In the genomic region with DNA sequence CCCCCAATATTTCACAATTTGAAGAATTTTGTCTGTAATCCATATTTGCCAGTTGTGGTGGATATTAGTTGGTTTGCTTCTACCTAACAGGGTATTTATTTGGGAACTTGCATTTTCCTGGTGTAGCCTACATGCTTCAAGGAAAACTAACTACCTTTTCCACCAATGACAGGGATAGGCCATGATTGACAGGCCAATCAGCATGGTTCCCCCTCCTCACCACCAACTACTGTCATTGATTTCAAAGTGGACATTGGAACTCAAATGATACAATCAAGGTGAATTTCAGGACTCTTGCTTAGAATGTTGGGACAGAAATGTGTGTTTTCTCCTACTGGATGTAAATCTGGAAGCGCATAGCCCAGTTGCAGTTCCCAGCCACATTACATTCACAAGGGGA, we compare ENCODE assay signal across 3 cellular contexts.
TF ChIP-seq lines count a peak whose summit lies in the region.

No MANE protein-coding gene starts in this region.

TF ChIP-seq in HEK293T, 16 proteins besides CTCF, POLR2A, EP300 and RAD21:
- no peak for TF ChIP-seq CTBP1 (IDR thresholded peaks at IDR 0.05; ENCODE audit: borderline replicate concordance)
- TF ChIP-seq, protein P1, sequence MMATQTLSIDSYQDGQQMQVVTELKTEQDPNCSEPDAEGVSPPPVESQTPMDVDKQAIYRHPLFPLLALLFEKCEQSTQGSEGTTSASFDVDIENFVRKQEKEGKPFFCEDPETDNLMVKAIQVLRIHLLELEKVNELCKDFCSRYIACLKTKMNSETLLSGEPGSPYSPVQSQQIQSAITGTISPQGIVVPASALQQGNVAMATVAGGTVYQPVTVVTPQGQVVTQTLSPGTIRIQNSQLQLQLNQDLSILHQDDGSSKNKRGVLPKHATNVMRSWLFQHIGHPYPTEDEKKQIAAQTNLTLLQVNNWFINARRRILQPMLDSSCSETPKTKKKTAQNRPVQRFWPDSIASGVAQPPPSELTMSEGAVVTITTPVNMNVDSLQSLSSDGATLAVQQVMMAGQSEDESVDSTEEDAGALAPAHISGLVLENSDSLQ (IDR thresholded peaks at IDR 0.05), result peak; percentile 91

TF ChIP-seq in K562, 482 proteins besides CTCF, POLR2A, EP300 and RAD21:
- TF ChIP-seq, protein P1 (IDR thresholded peaks at IDR 0.05), result peak; percentile 63
- TF ChIP-seq, protein P2, sequence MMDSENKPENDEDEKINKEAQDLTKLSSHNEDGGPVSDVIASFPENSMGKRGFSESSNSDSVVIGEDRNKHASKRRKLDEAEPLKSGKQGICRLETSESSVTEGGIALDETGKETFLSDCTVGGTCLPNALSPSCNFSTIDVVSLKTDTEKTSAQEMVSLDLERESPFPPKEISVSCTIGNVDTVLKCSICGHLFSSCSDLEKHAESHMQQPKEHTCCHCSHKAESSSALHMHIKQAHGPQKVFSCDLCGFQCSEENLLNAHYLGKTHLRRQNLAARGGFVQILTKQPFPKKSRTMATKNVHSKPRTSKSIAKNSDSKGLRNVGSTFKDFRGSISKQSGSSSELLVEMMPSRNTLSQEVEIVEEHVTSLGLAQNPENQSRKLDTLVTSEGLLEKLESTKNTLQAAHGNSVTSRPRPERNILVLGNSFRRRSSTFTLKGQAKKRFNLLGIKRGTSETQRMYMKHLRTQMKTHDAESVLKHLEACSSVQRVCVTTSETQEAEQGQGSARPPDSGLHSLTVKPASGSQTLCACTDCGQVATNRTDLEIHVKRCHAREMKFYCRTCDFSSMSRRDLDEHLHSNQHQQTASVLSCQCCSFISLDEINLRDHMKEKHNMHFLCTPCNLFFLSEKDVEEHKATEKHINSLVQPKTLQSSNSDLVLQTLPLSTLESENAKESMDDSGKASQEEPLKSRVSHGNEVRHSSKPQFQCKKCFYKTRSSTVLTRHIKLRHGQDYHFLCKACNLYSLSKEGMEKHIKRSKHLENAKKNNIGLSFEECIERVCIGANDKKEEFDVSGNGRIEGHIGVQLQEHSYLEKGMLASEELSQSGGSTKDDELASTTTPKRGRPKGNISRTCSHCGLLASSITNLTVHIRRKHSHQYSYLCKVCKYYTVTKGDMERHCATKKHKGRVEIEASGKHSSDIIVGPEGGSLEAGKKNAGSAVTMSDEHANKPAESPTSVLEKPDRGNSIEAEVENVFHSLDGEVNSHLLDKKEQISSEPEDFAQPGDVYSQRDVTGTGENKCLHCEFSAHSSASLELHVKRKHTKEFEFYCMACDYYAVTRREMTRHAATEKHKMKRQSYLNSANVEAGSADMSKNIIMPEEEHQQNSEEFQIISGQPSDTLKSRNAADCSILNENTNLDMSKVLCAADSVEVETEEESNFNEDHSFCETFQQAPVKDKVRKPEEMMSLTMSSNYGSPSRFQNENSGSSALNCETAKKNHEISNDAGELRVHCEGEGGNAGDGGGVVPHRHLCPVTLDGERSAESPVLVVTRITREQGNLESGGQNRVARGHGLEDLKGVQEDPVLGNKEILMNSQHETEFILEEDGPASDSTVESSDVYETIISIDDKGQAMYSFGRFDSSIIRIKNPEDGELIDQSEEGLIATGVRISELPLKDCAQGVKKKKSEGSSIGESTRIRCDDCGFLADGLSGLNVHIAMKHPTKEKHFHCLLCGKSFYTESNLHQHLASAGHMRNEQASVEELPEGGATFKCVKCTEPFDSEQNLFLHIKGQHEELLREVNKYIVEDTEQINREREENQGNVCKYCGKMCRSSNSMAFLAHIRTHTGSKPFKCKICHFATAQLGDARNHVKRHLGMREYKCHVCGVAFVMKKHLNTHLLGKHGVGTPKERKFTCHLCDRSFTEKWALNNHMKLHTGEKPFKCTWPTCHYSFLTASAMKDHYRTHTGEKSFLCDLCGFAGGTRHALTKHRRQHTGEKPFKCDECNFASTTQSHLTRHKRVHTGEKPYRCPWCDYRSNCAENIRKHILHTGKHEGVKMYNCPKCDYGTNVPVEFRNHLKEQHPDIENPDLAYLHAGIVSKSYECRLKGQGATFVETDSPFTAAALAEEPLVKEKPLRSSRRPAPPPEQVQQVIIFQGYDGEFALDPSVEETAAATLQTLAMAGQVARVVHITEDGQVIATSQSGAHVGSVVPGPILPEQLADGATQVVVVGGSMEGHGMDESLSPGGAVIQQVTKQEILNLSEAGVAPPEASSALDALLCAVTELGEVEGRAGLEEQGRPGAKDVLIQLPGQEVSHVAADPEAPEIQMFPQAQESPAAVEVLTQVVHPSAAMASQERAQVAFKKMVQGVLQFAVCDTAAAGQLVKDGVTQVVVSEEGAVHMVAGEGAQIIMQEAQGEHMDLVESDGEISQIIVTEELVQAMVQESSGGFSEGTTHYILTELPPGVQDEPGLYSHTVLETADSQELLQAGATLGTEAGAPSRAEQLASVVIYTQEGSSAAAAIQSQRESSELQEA (IDR thresholded peaks at IDR 0.05; ENCODE audit: low read depth), result no peak
- TF ChIP-seq MTA2 (IDR thresholded peaks at IDR 0.05; ENCODE audit: low read depth), result no peak

TF ChIP-seq in endothelial cell of umbilical vein, 7 proteins besides CTCF, POLR2A, EP300 and RAD21:
- no peak for TF ChIP-seq MYC (IDR thresholded peaks at IDR 0.05; ENCODE audit: low read depth, low read length)
- no peak for TF ChIP-seq GATA2 (IDR thresholded peaks at IDR 0.05; ENCODE audit: insufficient read depth, insufficient read length, low read depth, low read length)
- TF ChIP-seq EZH2 (IDR thresholded peaks at IDR 0.05; ENCODE audit: borderline replicate concordance, low read depth, low read length, severe bottlenecking), result no peak
- TF ChIP-seq POLR2AphosphoS5 (IDR thresholded peaks at IDR 0.05; ENCODE audit: insufficient read depth, low read depth, low read length), result no peak
- TF ChIP-seq, protein P3, sequence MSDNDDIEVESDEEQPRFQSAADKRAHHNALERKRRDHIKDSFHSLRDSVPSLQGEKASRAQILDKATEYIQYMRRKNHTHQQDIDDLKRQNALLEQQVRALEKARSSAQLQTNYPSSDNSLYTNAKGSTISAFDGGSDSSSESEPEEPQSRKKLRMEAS (IDR thresholded peaks at IDR 0.05; ENCODE audit: insufficient read depth, insufficient read length), result no peak
- no peak for TF ChIP-seq JUN (IDR thresholded peaks at IDR 0.05; ENCODE audit: borderline replicate concordance, insufficient read depth, insufficient read length, low read depth)
- no peak for TF ChIP-seq FOS (IDR thresholded peaks at IDR 0.05; ENCODE audit: borderline replicate concordance, insufficient read depth, low read length)
